ENCODE assay signal across 14 cellular contexts in the genomic region with DNA sequence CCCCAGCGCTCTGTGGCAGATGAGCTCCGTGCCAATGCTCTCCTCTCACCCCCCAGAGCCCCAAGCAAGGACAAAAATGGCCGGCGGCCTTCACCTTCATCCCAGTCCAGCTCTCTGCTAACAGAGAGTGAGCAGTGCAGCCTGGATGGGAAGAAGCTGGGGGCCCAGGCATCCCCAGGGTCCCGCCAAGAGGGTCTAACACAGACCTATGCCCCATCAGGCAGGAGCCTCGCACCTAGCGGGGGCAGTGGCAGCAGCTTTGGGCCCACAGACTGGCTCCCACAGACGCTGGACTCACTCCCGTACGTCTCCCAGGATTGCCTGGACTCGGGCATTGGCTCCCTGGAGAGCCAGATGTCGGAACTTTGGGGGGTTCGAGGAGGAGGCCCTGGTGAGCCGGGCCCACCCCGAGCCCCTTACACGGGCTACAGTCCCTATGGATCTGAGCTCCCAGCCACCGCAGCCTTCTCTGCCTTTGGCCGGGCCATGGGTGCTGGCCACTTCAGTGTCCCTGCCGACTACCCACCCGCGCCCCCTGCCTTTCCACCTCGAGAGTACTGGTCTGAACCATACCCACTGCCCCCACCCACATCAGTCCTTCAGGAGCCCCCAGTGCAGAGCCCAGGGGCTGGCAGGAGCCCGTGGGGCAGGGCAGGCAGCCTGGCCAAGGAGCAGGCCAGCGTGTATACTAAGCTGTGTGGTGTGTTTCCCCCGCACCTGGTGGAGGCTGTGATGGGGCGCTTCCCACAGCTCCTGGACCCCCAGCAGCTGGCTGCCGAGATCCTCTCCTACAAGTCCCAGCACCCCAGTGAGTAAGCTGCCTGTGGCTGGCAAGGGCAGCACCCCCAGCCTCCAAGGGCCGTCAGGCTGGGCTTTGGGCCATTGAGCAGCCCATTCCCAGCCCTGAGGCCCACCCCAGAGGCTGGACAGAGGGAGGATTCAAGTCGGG. TPM values are rescaled to one million over a fixed set of nuclear protein-coding genes. Genes with fewer than 3 reads are reported as not detected.
DNase-seq lines count a peak whose midpoint lies in the region; ATAC-seq and TF ChIP-seq lines count a peak whose summit lies in the region.
"Had no signal": no experiment of that assay in that cellular context is flagged by ENCODE, and none has a peak within 500 bp of the region (broad histone marks: within the 10 kb centered on the region; RNA-seq: fewer than 3 reads in every experiment).

No MANE protein-coding gene starts in this region.

- no TSS peak for BruUV-seq in PC-9 (replicated peaks; lab: Mats Ljungman, UMichigan)

- H2AFZ ChIP-seq in PC-9 = no peak overlapping the region
- H2AFZ ChIP-seq: neural progenitor cell had no signal

- peaks cover 14% of the 10 kb centered on the region for H3K36me3 Mint-ChIP-seq in chondrocyte (ENCODE audit: low read depth)
- H3K36me3 Mint-ChIP-seq: neural progenitor cell had no signal

- peak overlapping the region; percentile 57 for H3K27ac Mint-ChIP-seq in chondrocyte (ENCODE audit: unreplicated experiment)
- H3K27ac Mint-ChIP-seq: neural progenitor cell had no signal

- CTCF ChIA-PET in PC-9 (lab: Charles Lee) = no interaction called here

- TF ChIP-seq CTCF in C4-2B (conservative IDR thresholded peaks at IDR 0.05) (no peak), PC-9 (conservative IDR thresholded peaks at IDR 0.05) (no peak), chondrocyte (IDR thresholded peaks at IDR 0.05) (no peak), dorsolateral prefrontal cortex (IDR thresholded peaks at IDR 0.05 in 54 of 56, conservative IDR thresholded peaks at IDR 0.05 in 2 of 56; ENCODE audit: low read depth in 1 of 56, partially characterized antibody in 56 of 56) (no peak)

- H3K9me3 ChIP-seq in PC-9 (ENCODE audit: insufficient read depth, low read depth) = no peaks in the 10 kb centered on the region

- intact Hi-C loops in PC-9 (cut with micrococcal nuclease; ENCODE audit: unreplicated experiment) (no loop called here), posterior vena cava (cut with DNase I) (no loop called here), dorsolateral prefrontal cortex (cut with DNase I) (no loop called here)

- no peaks in the 10 kb centered on the region for H3K9me3 Mint-ChIP-seq in chondrocyte (ENCODE audit: low read depth)
- H3K9me3 Mint-ChIP-seq: neural progenitor cell had no signal

- H3K27ac ChIP-seq in C4-2B = peak overlapping the region; percentile 87
- H3K27ac ChIP-seq in PC-9 = peak overlapping the region; percentile 42; the same call in 1 of the 2 replicates
- no peak overlapping the region for H3K27ac ChIP-seq in dorsolateral prefrontal cortex
- H3K27ac ChIP-seq: neural progenitor cell, WERI-Rb-1 had no signal

- H3K9me2 ChIP-seq in PC-9 (ENCODE audit: insufficient read depth) = no peaks in the 10 kb centered on the region

- DNase-seq in PC-9 (no peak), chondrocyte (ENCODE audit: low spot score) (no peak), posterior vena cava (ENCODE audit: low spot score) (peak; percentile 72), dorsolateral prefrontal cortex (no peak)
- DNase-seq: dermis blood vessel endothelial cell, kidney glomerular epithelial cell, NCI-H1105, NCI-H524, SHP77 treated with DMSO at 0.1 percent for 48 hours, WERI-Rb-1 had no signal

- no peaks in the 10 kb centered on the region; the same call in 1 of the 2 replicates for H4K20me1 ChIP-seq in PC-9 (ENCODE audit: insufficient read depth)

- ATAC-seq in HG02852 (IDR thresholded peaks at IDR 0.05; ENCODE audit: unreplicated experiment) (no peak), HG02981 (IDR thresholded peaks at IDR 0.05; ENCODE audit: unreplicated experiment) (no peak)

- H3K27me3 Mint-ChIP-seq in chondrocyte (ENCODE audit: low read depth) = no peaks in the 10 kb centered on the region

- peaks cover 70% of the 10 kb centered on the region for H3K4me1 ChIP-seq in PC-9 (replicated peaks; ENCODE audit: insufficient read depth)
- H3K4me1 ChIP-seq: neural progenitor cell had no signal

- peaks cover 41% of the 10 kb centered on the region for H3K79me2 ChIP-seq in PC-9 (ENCODE audit: low read depth)

- H3F3A ChIP-seq in PC-9 (ENCODE audit: insufficient read depth, low read depth) = peaks cover 66% of the 10 kb centered on the region

- H3K4me1 Mint-ChIP-seq in chondrocyte (ENCODE audit: low read depth) = peaks cover 44% of the 10 kb centered on the region

- H3K27me3 ChIP-seq in PC-9 (ENCODE audit: insufficient read depth, low read depth) (no peaks in the 10 kb centered on the region), dorsolateral prefrontal cortex (no peaks in the 10 kb centered on the region)
- H3K27me3 ChIP-seq: neural progenitor cell had no signal

- H3K4me3 ChIP-seq in PC-9 = no peak overlapping the region
- H3K4me3 ChIP-seq in dorsolateral prefrontal cortex = no peak overlapping the region
- H3K4me3 ChIP-seq: neural progenitor cell had no signal

- H3K4me2 ChIP-seq in PC-9 = no peak overlapping the region
- H3K4me2 ChIP-seq: neural progenitor cell had no signal

- H3K36me3 ChIP-seq in PC-9 (ENCODE audit: low read depth) = peaks cover 31% of the 10 kb centered on the region
- H3K36me3 ChIP-seq: neural progenitor cell had no signal

- no peak overlapping the region for H3K4me3 Mint-ChIP-seq in chondrocyte (ENCODE audit: unreplicated experiment)
- H3K4me3 Mint-ChIP-seq: neural progenitor cell had no signal

- POLR2A ChIA-PET in PC-9 (lab: Charles Lee; ENCODE audit: unreplicated experiment) = interaction anchor here (0.6 to 0.7 kb wide), 2 partner anchors 329 to 1001 kb away, joined by 3 to 4 read pairs; partner anchors contain the start of gene CSF3R

RNA-seq across cellular contexts. Expression of gene ZC3H12A, which starts 8.7 kb away (rescaled TPM):
- total RNA-seq in PC-9 (2021) (18.7 and 18.9 TPM in 2 replicates), chondrocyte (5.9 to 7.5 TPM (median 6.9 TPM) in 3 replicates), posterior vena cava (10 to 100 TPM in 1 of 2 donors, 1 to 10 TPM in 1; 7.7 to 18.4 TPM), dorsolateral prefrontal cortex (1 to 10 TPM in 96 of 120 experiments, under 1 TPM in 24; 0.46 to 7.2 (median 1.7) TPM)

RNA-seq across cellular contexts. Expression of gene MEAF6, which starts 31.5 kb away (rescaled TPM):
- 72.3 and 88.7 TPM in 2 replicates for total RNA-seq in PC-9 (2021)
- 47.4 to 52.8 TPM (median 48.7 TPM) in 3 replicates for total RNA-seq in chondrocyte
- 10 to 100 TPM; 43.6 to 49.6 TPM for total RNA-seq in posterior vena cava
- total RNA-seq in dorsolateral prefrontal cortex = 100 to 1,000 TPM in 57 of 120 experiments, 10 to 100 TPM in 63; 44.2 to 132 (median 98.7) TPM

Comparison
In these comparisons a context has a peak if more than half of its experiments do, and no peak if none do; other contexts are left out.
1. H3K27ac ChIP-seq: peak in C4-2B (single experiment) and PC-9 (single experiment); none in dorsolateral prefrontal cortex (0 of 59).